3 cellular contexts compared by ENCODE assay signal in the genomic region with DNA sequence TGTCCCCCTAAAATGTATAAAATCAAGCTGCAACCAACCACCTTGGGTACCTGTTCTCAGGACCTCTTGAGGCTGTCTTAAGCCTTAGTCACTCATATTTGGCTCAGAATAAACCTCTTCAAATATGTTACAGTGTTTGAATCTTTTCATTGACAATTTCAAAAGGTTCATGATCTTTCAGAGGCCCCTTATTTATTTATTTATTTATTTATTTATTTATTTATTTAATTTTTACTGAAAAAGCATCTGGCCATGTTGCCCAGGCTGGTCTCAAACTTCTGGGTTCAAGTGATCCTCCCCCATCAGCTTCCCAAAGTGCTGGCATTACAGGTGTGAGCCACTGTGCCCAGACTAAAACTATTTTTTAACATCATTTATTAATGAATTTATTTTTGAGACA.
TF ChIP-seq lines count a peak whose summit lies in the region.

No MANE protein-coding gene starts in this region.

TF ChIP-seq in A549, 52 proteins besides CTCF, POLR2A, EP300 and RAD21:
- no peak for TF ChIP-seq TP53 (CRISPR knock-in tag; IDR thresholded peaks at IDR 0.05)
- TF ChIP-seq HOXB13 (CRISPR knock-in tag; IDR thresholded peaks at IDR 0.05; ENCODE audit: low read depth): no peak
- TF ChIP-seq ZC3H11A (IDR thresholded peaks at IDR 0.05): peak; percentile 87
- no peak for TF ChIP-seq CBX2 (IDR thresholded peaks at IDR 0.05; ENCODE audit: borderline replicate concordance, low read depth)
- TF ChIP-seq, protein P1, sequence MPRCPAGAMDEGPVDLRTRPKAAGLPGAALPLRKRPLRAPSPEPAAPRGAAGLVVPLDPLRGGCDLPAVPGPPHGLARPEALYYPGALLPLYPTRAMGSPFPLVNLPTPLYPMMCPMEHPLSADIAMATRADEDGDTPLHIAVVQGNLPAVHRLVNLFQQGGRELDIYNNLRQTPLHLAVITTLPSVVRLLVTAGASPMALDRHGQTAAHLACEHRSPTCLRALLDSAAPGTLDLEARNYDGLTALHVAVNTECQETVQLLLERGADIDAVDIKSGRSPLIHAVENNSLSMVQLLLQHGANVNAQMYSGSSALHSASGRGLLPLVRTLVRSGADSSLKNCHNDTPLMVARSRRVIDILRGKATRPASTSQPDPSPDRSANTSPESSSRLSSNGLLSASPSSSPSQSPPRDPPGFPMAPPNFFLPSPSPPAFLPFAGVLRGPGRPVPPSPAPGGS (IDR thresholded peaks at IDR 0.05): no peak
- TF ChIP-seq, protein P2, sequence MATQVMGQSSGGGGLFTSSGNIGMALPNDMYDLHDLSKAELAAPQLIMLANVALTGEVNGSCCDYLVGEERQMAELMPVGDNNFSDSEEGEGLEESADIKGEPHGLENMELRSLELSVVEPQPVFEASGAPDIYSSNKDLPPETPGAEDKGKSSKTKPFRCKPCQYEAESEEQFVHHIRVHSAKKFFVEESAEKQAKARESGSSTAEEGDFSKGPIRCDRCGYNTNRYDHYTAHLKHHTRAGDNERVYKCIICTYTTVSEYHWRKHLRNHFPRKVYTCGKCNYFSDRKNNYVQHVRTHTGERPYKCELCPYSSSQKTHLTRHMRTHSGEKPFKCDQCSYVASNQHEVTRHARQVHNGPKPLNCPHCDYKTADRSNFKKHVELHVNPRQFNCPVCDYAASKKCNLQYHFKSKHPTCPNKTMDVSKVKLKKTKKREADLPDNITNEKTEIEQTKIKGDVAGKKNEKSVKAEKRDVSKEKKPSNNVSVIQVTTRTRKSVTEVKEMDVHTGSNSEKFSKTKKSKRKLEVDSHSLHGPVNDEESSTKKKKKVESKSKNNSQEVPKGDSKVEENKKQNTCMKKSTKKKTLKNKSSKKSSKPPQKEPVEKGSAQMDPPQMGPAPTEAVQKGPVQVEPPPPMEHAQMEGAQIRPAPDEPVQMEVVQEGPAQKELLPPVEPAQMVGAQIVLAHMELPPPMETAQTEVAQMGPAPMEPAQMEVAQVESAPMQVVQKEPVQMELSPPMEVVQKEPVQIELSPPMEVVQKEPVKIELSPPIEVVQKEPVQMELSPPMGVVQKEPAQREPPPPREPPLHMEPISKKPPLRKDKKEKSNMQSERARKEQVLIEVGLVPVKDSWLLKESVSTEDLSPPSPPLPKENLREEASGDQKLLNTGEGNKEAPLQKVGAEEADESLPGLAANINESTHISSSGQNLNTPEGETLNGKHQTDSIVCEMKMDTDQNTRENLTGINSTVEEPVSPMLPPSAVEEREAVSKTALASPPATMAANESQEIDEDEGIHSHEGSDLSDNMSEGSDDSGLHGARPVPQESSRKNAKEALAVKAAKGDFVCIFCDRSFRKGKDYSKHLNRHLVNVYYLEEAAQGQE (IDR thresholded peaks at IDR 0.05): no peak

TF ChIP-seq in HEK293, 187 proteins besides CTCF, POLR2A, EP300 and RAD21 (continues in another document):
- TF ChIP-seq ZNF558 (tag by site-specific recombination; IDR thresholded peaks at IDR 0.05): peak; percentile 59; the same call in 1 of the 2 replicates
- TF ChIP-seq ZFP37 (tag by site-specific recombination; IDR thresholded peaks at IDR 0.05): 0 out of 2 replicates have a peak, but pooled peaks have one; percentile 40
- TF ChIP-seq ZNF311 (tag by site-specific recombination; IDR thresholded peaks at IDR 0.05; ENCODE audit: borderline replicate concordance): no peak
- TF ChIP-seq, protein P3, sequence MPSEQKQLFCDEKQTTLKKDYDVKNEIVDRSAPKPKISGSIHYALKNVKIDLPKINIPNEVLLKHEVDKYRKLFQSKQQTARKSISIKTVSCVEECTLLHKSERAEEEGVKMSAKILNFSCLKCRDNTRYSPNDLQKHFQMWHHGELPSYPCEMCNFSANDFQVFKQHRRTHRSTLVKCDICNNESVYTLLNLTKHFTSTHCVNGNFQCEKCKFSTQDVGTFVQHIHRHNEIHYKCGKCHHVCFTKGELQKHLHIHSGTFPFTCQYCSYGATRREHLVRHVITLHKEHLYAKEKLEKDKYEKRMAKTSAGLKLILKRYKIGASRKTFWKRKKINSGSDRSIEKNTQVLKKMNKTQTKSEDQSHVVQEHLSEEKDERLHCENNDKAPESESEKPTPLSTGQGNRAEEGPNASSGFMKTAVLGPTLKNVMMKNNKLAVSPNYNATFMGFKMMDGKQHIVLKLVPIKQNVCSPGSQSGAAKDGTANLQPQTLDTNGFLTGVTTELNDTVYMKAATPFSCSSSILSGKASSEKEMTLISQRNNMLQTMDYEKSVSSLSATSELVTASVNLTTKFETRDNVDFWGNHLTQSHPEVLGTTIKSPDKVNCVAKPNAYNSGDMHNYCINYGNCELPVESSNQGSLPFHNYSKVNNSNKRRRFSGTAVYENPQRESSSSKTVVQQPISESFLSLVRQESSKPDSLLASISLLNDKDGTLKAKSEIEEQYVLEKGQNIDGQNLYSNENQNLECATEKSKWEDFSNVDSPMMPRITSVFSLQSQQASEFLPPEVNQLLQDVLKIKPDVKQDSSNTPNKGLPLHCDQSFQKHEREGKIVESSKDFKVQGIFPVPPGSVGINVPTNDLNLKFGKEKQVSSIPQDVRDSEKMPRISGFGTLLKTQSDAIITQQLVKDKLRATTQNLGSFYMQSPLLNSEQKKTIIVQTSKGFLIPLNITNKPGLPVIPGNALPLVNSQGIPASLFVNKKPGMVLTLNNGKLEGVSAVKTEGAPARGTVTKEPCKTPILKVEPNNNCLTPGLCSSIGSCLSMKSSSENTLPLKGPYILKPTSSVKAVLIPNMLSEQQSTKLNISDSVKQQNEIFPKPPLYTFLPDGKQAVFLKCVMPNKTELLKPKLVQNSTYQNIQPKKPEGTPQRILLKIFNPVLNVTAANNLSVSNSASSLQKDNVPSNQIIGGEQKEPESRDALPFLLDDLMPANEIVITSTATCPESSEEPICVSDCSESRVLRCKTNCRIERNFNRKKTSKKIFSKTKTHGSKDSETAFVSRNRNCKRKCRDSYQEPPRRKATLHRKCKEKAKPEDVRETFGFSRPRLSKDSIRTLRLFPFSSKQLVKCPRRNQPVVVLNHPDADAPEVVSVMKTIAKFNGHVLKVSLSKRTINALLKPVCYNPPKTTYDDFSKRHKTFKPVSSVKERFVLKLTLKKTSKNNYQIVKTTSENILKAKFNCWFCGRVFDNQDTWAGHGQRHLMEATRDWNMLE (tag by site-specific recombination; conservative IDR thresholded peaks at IDR 0.05; ENCODE audit: low read depth): peak; percentile 79
- 0 out of 2 replicates have a peak, but pooled peaks have one; percentile 12 for TF ChIP-seq ZNF223 (tag by site-specific recombination; IDR thresholded peaks at IDR 0.05)
- TF ChIP-seq ZNF140 (tag by site-specific recombination; IDR thresholded peaks at IDR 0.05): peak; percentile 72; the same call in 1 of the 2 replicates
- TF ChIP-seq ZNF426 (tag by site-specific recombination; IDR thresholded peaks at IDR 0.05): peak; percentile 84
- TF ChIP-seq, protein P2 (tag by site-specific recombination; IDR thresholded peaks at IDR 0.05): peak; percentile 48; the same call in 1 of the 2 replicates

TF ChIP-seq in K562, 482 proteins besides CTCF, POLR2A, EP300 and RAD21:
- peak; percentile 61; the same call in 1 of the 2 replicates for TF ChIP-seq ZC3H11A (IDR thresholded peaks at IDR 0.05; ENCODE audit: low read depth, low read length)
- no peak for TF ChIP-seq ZEB2 (IDR thresholded peaks at IDR 0.05)
- peak; percentile 77 for TF ChIP-seq ZNF766 (CRISPR knock-in tag; conservative IDR thresholded peaks at IDR 0.05)
